ENCODE assay signal across 8 cellular contexts in the genomic region with DNA sequence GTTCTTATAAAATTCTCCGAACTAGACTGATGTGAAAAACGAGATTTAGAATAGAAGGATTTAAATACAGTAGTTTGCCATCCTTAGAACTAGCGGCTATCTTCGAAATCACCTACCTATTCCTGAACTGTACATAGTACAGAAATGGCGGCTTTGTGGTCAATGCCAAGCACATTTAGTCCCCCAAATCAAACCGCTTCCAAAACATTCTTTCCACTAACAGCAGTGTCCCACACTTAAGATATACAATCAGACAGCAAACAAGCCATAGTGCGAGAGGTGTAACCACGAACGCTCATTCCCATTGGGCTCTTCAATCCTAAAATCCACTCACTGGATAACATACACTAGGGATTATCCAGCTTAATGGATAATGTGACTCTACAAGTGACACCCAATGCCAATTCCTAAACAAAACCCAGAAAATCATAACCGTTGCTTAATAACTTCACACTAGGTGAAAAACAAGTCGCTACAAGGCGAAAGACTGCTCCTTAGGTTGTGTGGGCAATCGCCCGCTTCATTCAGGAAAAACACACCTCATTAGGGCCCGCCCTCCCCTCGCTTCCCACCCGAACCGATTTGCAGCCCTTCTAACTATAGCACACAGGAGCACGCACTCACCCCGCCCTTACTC. TPM values are rescaled to one million over a fixed set of nuclear protein-coding genes. Genes with fewer than 3 reads are reported as not detected.
A peak's percentile ranks its signal among the peaks of the same experiment; 100 is the strongest.
DNase-seq lines count a peak whose midpoint lies in the region; ATAC-seq and TF ChIP-seq lines count a peak whose summit lies in the region.

No MANE protein-coding gene starts in this region.

- H3K27ac ChIP-seq in Karpas-422 (ENCODE audit: low read length) (peak overlapping the region; percentile 88), sigmoid colon (peak overlapping the region; percentile 87 to 99 (median 96))

- BruUV-seq in Calu3 (replicated peaks; lab: Mats Ljungman, UMichigan): TSS peak; percentile 28

- peaks cover 47% of the 10 kb centered on the region for H4K20me1 ChIP-seq in Karpas-422 (ENCODE audit: insufficient read depth, low read depth, low read length)

- H3K36me3 ChIP-seq in Karpas-422 (ENCODE audit: insufficient read depth, low read length) (peaks cover 30% of the 10 kb centered on the region; the same call in 1 of the 2 replicates), sigmoid colon (no peaks in the 10 kb centered on the region)

- no peaks in the 10 kb centered on the region for H3K9me2 ChIP-seq in Karpas-422 (replicated peaks; ENCODE audit: insufficient read depth, low read length)

- H3K4me3 ChIP-seq in Karpas-422 (ENCODE audit: low read length): peak overlapping the region; percentile 79
- peak overlapping the region; percentile 74 to 93 (median 87) for H3K4me3 ChIP-seq in sigmoid colon

- H3K9ac ChIP-seq in Karpas-422 (ENCODE audit: low read length): peak overlapping the region; percentile 94

- H3K27me3 ChIP-seq in Karpas-422 (ENCODE audit: low read length): no peaks in the 10 kb centered on the region
- no peaks in the 10 kb centered on the region for H3K27me3 ChIP-seq in sigmoid colon

- no peak for DNase-seq in Calu3
- peak; percentile 59 for DNase-seq in Karpas-422
- DNase-seq in activated T-cell treated with anti-CD3 and anti-CD28 coated beads, Interleukin-2, amount 50 U/mL, for 48 hours: peak; percentile 24 to 33
- DNase-seq in cardiac septum (ENCODE audit: low spot score): peak; percentile 92
- DNase-seq in sigmoid colon: peak; percentile 94

- peaks cover 51% of the 10 kb centered on the region for H3K4me1 ChIP-seq in Karpas-422 (ENCODE audit: low read length)
- peaks cover 0 to 50% (median 40%) of the 10 kb centered on the region in 4 donors for H3K4me1 ChIP-seq in sigmoid colon

- no peak overlapping the region for H2AFZ ChIP-seq in Karpas-422 (ENCODE audit: low read length)

- no peak for ATAC-seq in GM19035 (IDR thresholded peaks at IDR 0.05; ENCODE audit: unreplicated experiment)
- ATAC-seq in HG02588 (IDR thresholded peaks at IDR 0.05; ENCODE audit: unreplicated experiment): no peak
- ATAC-seq in GM21381 (IDR thresholded peaks at IDR 0.05; ENCODE audit: unreplicated experiment): no peak

- intact Hi-C loops in Calu3 (cut with micrococcal nuclease; ENCODE audit: unreplicated experiment): loop anchor here (5.0 kb wide), 2 partner anchors 96 to 316 kb away; a partner anchor contains a TSS
- intact Hi-C loops in cardiac septum (cut with DNase I): loop anchor here (5.0 kb wide), 4 partner anchors 156 to 359 kb away; a partner anchor contains a TSS
- intact Hi-C loops in sigmoid colon (cut with DNase I): loop anchor here (5.0 to 10.0 kb wide), 4 partner anchors 136 to 651 kb away; a partner anchor contains a TSS

- H3K9me3 Mint-ChIP-seq in Calu3 (ENCODE audit: low read depth, unreplicated experiment): no peaks in the 10 kb centered on the region

- H3K27me3 Mint-ChIP-seq in Calu3 (ENCODE audit: unreplicated experiment): no peaks in the 10 kb centered on the region

- TF ChIP-seq EP300 in sigmoid colon (IDR thresholded peaks at IDR 0.05): no peak

- H3K36me3 Mint-ChIP-seq in Calu3 (ENCODE audit: insufficient read depth, unreplicated experiment): peaks cover 59% of the 10 kb centered on the region

- WGBS in sigmoid colon, 2 donors: 0% methylated on average over 20 of the region's 20 CpGs

- TF ChIP-seq POLR2A in sigmoid colon (IDR thresholded peaks at IDR 0.05): no peak

- H3K9me3 ChIP-seq in Karpas-422 (ENCODE audit: low read length) (no peaks in the 10 kb centered on the region), sigmoid colon (no peaks in the 10 kb centered on the region)

- peaks cover 8% of the 10 kb centered on the region for H3K4me1 Mint-ChIP-seq in Calu3 (ENCODE audit: low read depth, unreplicated experiment)

- H3K4me2 ChIP-seq in Karpas-422 (ENCODE audit: low read depth, low read length, poor library complexity, severe bottlenecking): peak overlapping the region; percentile 77

- H3K27ac Mint-ChIP-seq in Calu3 (ENCODE audit: unreplicated experiment): peak overlapping the region; percentile 98

- H3K4me3 Mint-ChIP-seq in Calu3 (ENCODE audit: low read depth, unreplicated experiment): peak overlapping the region; percentile 86

- peaks cover 68% of the 10 kb centered on the region for H3K79me2 ChIP-seq in Karpas-422 (ENCODE audit: low read length)

- TF ChIP-seq CTCF in Calu3 (IDR thresholded peaks at IDR 0.05; ENCODE audit: unreplicated experiment) (no peak), sigmoid colon (IDR thresholded peaks at IDR 0.05) (no peak)

- CTCF ChIA-PET in Calu3 (lab: Charles Lee): interaction anchor here (0.5 to 0.9 kb wide), 4 partner anchors 10 to 748 kb away, joined by 3 to 4 read pairs (median 3); no protein-coding TSS in a partner anchor

RNA-seq across cellular contexts. Expression of a gene that starts 2.0 kb away (rescaled TPM):
- total RNA-seq in Calu3 (2022) (214 and 223 TPM in 2 replicates), cardiac septum (71.8 TPM), sigmoid colon (100 to 1,000 TPM in 3 of 4 donors, 10 to 100 TPM in 1; 90.6 to 460 (median 113) TPM)
- 181 and 251 TPM in 2 replicates for total RNA-seq in Karpas-422 (2014; rRNA removed; shearing (Covaris generic); ENCODE audit: low replicate concordance)
- polyA plus RNA-seq in sigmoid colon: 10 to 100 TPM; 23.4 to 63.3 (median 25.2) TPM
